25 cellular contexts compared by ENCODE assay signal in the genomic region with DNA sequence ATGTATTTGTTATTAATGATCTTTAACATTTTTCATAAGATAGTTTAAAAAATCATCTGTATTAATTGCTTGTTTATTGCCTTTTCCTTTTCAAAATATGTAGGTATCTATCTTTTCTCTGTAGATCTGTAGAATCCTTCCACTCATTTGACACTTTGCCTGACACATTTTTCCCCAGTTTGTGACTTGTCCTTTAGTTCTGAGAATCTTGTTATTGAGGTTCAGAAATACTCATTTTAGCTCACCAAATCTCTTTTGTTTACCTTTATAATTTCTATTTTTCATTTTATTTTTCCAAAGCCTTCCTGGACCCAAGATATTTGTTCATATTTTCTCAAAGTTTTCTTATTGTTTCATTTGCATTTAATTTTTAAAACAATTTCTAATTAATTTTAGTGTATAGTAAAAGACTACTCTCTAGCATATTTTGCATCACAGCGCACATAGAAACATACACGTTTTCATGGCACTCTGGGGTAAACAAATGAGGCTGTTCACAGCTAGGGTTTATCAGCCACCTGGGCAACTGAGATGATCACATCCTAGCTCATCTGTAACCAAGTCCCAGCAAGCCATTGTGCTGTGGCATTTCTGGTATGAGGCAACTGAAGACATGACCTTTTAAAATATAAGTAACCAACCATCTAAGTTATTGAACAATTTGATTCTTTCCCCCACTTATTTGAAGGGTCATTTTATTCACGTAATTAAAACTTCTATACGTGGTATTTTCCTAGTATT.
"Had no signal": no experiment of that assay in that cellular context is flagged by ENCODE, and none has a peak within 500 bp of the region (broad histone marks: within the 10 kb centered on the region; RNA-seq: fewer than 3 reads in every experiment).

No MANE protein-coding gene starts in this region.

- DNase-seq: effector memory CD8-positive, alpha-beta T cell; esophagus squamous epithelium; foreskin fibroblast; immature natural killer cell; kidney; left cardiac atrium; left ventricle myocardium inferior; lower lobe of right lung; midbrain; nucleus accumbens; ovary; right cardiac atrium; small intestine; stimulated activated CD4-positive, alpha-beta T cell treated with anti-CD3 and anti-CD28 coated beads, Interleukin-12 subunit alpha, Interleukin-12 subunit beta, amount 100 ng/mL, for 4 hours; stimulated activated naive CD4-positive, alpha-beta T cell; thyroid gland had no signal

- H3K27ac ChIP-seq: esophagus squamous epithelium, gastroesophageal sphincter, left ventricle myocardium inferior, lower lobe of right lung, neural progenitor cell, ovary, suprapubic skin, thyroid gland had no signal

- H3K27me3 Mint-ChIP-seq: dendritic cell treated with granulocyte-macrophage colony-stimulating factor and Interleukin-4, amounts not matched to agents 40 ng/mL and 50 ng/mL, for 4 days; progenitor cell of endocrine pancreas; type B pancreatic cell had no signal

- H3K4me3 Mint-ChIP-seq: dendritic cell treated with granulocyte-macrophage colony-stimulating factor and Interleukin-4, amounts not matched to agents 40 ng/mL and 50 ng/mL, for 4 days; effector memory CD8-positive, alpha-beta T cell; immature natural killer cell; memory B cell; natural killer cell treated with Interleukin-12 subunit alpha and Interleukin-12 subunit beta and Interleukin-15 and Interleukin-18, amount 100 ng/mL, for 72 hours; neural progenitor cell; type B pancreatic cell had no signal

- ATAC-seq: effector memory CD8-positive, alpha-beta T cell; gastroesophageal sphincter; left cardiac atrium; lower lobe of right lung; natural killer cell treated with Interleukin-12 subunit alpha and Interleukin-12 subunit beta and Interleukin-15 and Interleukin-18, amount 100 ng/mL, for 72 hours; right cardiac atrium had no signal

- H3K4me2 ChIP-seq: neural progenitor cell had no signal

- H3K4me1 ChIP-seq: thyroid gland had no signal

- H3K9ac ChIP-seq: neural progenitor cell had no signal

- H3K36me3 ChIP-seq: esophagus squamous epithelium, gastroesophageal sphincter, left ventricle myocardium inferior, lower lobe of right lung, neural progenitor cell, ovary, suprapubic skin, thyroid gland had no signal

- H3K27ac Mint-ChIP-seq: dendritic cell treated with granulocyte-macrophage colony-stimulating factor and Interleukin-4, amounts not matched to agents 40 ng/mL and 50 ng/mL, for 4 days; effector memory CD8-positive, alpha-beta T cell; immature natural killer cell; memory B cell; natural killer cell treated with Interleukin-12 subunit alpha and Interleukin-12 subunit beta and Interleukin-15 and Interleukin-18, amount 100 ng/mL, for 72 hours; neural progenitor cell; progenitor cell of endocrine pancreas; type B pancreatic cell had no signal

- H3K9me3 Mint-ChIP-seq: dendritic cell treated with granulocyte-macrophage colony-stimulating factor and Interleukin-4, amounts not matched to agents 40 ng/mL and 50 ng/mL, for 4 days; effector memory CD8-positive, alpha-beta T cell; memory B cell; natural killer cell treated with Interleukin-12 subunit alpha and Interleukin-12 subunit beta and Interleukin-15 and Interleukin-18, amount 100 ng/mL, for 72 hours; neural progenitor cell; type B pancreatic cell had no signal

- H3K4me3 ChIP-seq: esophagus squamous epithelium, gastroesophageal sphincter, left ventricle myocardium inferior, lower lobe of right lung, neural progenitor cell, ovary, suprapubic skin, thyroid gland had no signal

- H3K36me3 Mint-ChIP-seq: immature natural killer cell, memory B cell, neural progenitor cell, type B pancreatic cell had no signal

- H3K9me3 ChIP-seq: esophagus squamous epithelium, gastroesophageal sphincter, left ventricle myocardium inferior, lower lobe of right lung, ovary, suprapubic skin, thyroid gland had no signal

- H3K27me3 ChIP-seq: esophagus squamous epithelium, gastroesophageal sphincter, neural progenitor cell, ovary, suprapubic skin, thyroid gland had no signal

- H2AFZ ChIP-seq: neural progenitor cell had no signal

- FAIRE-seq: small intestine, urothelium cell line had no signal
